ENCODE assay signal across 1 cellular context in genomic region chrX:48972214-48973164, GRCh38.
TF ChIP-seq lines count a peak whose summit lies in the region.

No MANE protein-coding gene starts in this region.

TF ChIP-seq in H1, 55 proteins besides CTCF, POLR2A, EP300 and RAD21:
- TF ChIP-seq BACH1 (IDR thresholded peaks at IDR 0.05; ENCODE audit: low read length) (no peak), POLR2AphosphoS5 (IDR thresholded peaks at IDR 0.05; ENCODE audit: low read depth, low read length) (peak; percentile 49), TBP (IDR thresholded peaks at IDR 0.05; ENCODE audit: low read depth, low read length) (0 out of 2 replicates have a peak, but pooled peaks have one; percentile 8), TCF12 (IDR thresholded peaks at IDR 0.05; ENCODE audit: low read depth, low read length) (no peak), TAF7 (optimal IDR thresholded peaks at IDR 0.05; ENCODE audit: borderline replicate concordance, low read depth, low read length) (peak; percentile 12)
